Comparison of ENCODE assay signal across 19 cellular contexts in genomic region chr3:51275096-51275805, GRCh38.
"Had no signal": no experiment of that assay in that cellular context is flagged by ENCODE, and none has a peak within 500 bp of the region (broad histone marks: within the 10 kb centered on the region; RNA-seq: fewer than 3 reads in every experiment).

No MANE protein-coding gene starts in this region.

- H3K9me3 ChIP-seq: gastroesophageal sphincter, mucosa of descending colon, right atrium auricular region, tibial nerve, uterus had no signal

- ATAC-seq: gastroesophageal sphincter, left lobe of liver, mucosa of descending colon, natural killer cell had no signal

- H3K27ac ChIP-seq: gastroesophageal sphincter, right atrium auricular region, skin epidermis, tibial nerve, uterus had no signal

- H3K4me1 Mint-ChIP-seq: memory B cell, natural killer cell had no signal

- H3K9me3 Mint-ChIP-seq: activated CD4-positive, alpha-beta T cell treated with anti-CD3 and anti-CD28 coated beads, Interleukin-2, amount 10 ng/mL, durations not matched to agents 7 days and 5 days; activated T-helper 1 cell treated with anti-CD3 and anti-CD28 coated beads, Interleukin-12 subunit alpha, Interleukin-12 subunit beta, Interleukin-2, Interleukin-4 antibody, amounts not matched to agents 30 ng/mL and 10 ng/mL and 1 ng/mL, durations not matched to agents 14 hours and 24 hours and 36 hours; memory B cell; natural killer cell had no signal

- H3K27me3 ChIP-seq: dorsolateral prefrontal cortex, gastroesophageal sphincter, right atrium auricular region, tibial nerve, uterus had no signal

- DNase-seq: activated CD4-positive, alpha-beta T cell treated with anti-CD3 and anti-CD28 coated beads, Interleukin-2, amount 10 ng/mL, durations not matched to agents 7 days and 5 days; activated CD8-positive, alpha-beta memory T cell treated with anti-CD3 and anti-CD28 coated beads, Interleukin-2, amount 50 U/mL, for 48 hours; erythroblast; islet precursor cell; mucosa of descending colon; natural killer cell; posterior cingulate gyrus; stimulated activated CD4-positive, alpha-beta T cell treated with anti-CD3 and anti-CD28 coated beads, Interleukin-15, amount 100 ng/mL, for 24 hours; stimulated activated CD4-positive, alpha-beta T cell treated with anti-CD3 and anti-CD28 coated beads, Interleukin-4, amount 100 ng/mL, for 1 hour; stimulated activated naive CD4-positive, alpha-beta T cell; uterus had no signal

- H3K4me3 Mint-ChIP-seq: activated CD4-positive, alpha-beta T cell treated with anti-CD3 and anti-CD28 coated beads, Interleukin-2, amount 10 ng/mL, durations not matched to agents 7 days and 5 days; activated T-helper 1 cell treated with anti-CD3 and anti-CD28 coated beads, Interleukin-12 subunit alpha, Interleukin-12 subunit beta, Interleukin-2, Interleukin-4 antibody, amounts not matched to agents 30 ng/mL and 10 ng/mL and 1 ng/mL, durations not matched to agents 14 hours and 24 hours and 36 hours; memory B cell; natural killer cell had no signal

- H3K27ac Mint-ChIP-seq: activated CD4-positive, alpha-beta T cell treated with anti-CD3 and anti-CD28 coated beads, Interleukin-2, amount 10 ng/mL, durations not matched to agents 7 days and 5 days; activated T-helper 1 cell treated with anti-CD3 and anti-CD28 coated beads, Interleukin-12 subunit alpha, Interleukin-12 subunit beta, Interleukin-2, Interleukin-4 antibody, amounts not matched to agents 30 ng/mL and 10 ng/mL and 1 ng/mL, durations not matched to agents 14 hours and 24 hours and 36 hours; memory B cell; natural killer cell had no signal

- H3K27me3 Mint-ChIP-seq: activated CD4-positive, alpha-beta T cell treated with anti-CD3 and anti-CD28 coated beads, Interleukin-2, amount 10 ng/mL, durations not matched to agents 7 days and 5 days had no signal

- H3K36me3 Mint-ChIP-seq: memory B cell, natural killer cell had no signal

- H3K4me1 ChIP-seq: gastroesophageal sphincter, right atrium auricular region, tibial nerve, uterus had no signal

- H3K4me3 ChIP-seq: dorsolateral prefrontal cortex, gastroesophageal sphincter, mucosa of descending colon, right atrium auricular region, skin epidermis, tibial nerve, uterus had no signal

- H3K36me3 ChIP-seq: right atrium auricular region, tibial nerve, uterus had no signal
